ENCODE assay signal across 8 cellular contexts in the genomic region with DNA sequence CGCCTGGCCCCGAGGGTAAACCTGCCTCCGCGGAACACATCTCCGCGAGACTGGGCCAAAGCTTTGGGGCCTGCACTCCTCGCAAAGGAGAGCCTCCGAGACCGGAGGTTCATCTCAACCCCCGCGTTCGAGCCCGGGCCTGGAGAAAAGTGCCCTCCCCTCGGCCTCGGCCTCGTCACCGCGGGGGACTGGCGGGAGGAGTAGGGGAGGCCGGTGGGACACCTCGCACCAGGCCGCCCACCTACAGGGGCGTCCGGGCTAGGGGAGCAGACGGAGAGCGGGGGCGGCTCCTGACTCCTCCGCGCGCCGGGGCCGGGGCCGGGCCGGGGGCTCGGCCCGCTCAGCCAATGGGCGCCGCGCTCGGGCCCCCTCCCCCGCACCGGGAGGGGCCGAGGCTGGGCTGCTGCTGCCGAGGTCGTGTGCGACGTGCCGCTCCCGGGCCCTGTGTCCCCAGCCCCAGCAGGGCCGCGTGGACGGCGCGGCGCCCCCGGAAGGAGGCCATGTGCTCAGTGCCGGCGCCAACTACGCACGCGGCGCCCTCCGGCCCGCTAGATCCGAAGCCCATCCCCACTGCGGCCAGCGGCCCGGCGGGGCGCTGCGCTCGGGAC. TPM values are rescaled to one million over a fixed set of nuclear protein-coding genes. Genes with fewer than 3 reads are reported as not detected.
A peak's percentile ranks its signal among the peaks of the same experiment; 100 is the strongest.
DNase-seq lines count a peak whose midpoint lies in the region; ATAC-seq and TF ChIP-seq lines count a peak whose summit lies in the region.

No MANE protein-coding gene starts in this region.

- H2BK120ac ChIP-seq in IMR-90 (ENCODE audit: low read depth, low read length), result no peak overlapping the region

- in situ Hi-C loops in IMR-90 (cut with MboI; ENCODE audit: low sequenced_read_pairs), result no loop called here

- peak overlapping the region; percentile 35; the same call in 1 of the 2 replicates for H2AK5ac ChIP-seq in IMR-90 (ENCODE audit: low read depth, low read length)

- POLR2A ChIA-PET in IMR-90 (lab: Charles Lee; ENCODE audit: unreplicated experiment), result no interaction called here

- H3K4ac ChIP-seq in IMR-90 (ENCODE audit: low read depth, low read length), result peak overlapping the region; percentile 33; the same call in 1 of the 2 replicates

- CTCF ChIA-PET in IMR-90 (lab: Yijun Ruan, JAX), result interaction anchor here (1.1 kb wide), 1 partner anchor 116 kb away, joined by 4 read pairs; no protein-coding TSS in a partner anchor

- peaks cover 49% of the 10 kb centered on the region for H3K4me1 Mint-ChIP-seq in T-helper 17 cell

- peak overlapping the region; percentile 37 for H3K56ac ChIP-seq in IMR-90 (ENCODE audit: extremely low read depth, insufficient read depth, low read length)

- peak overlapping the region; percentile 83 for H2BK5ac ChIP-seq in IMR-90 (ENCODE audit: low read depth, low read length, poor library complexity, severe bottlenecking)

- H4K20me1 ChIP-seq in IMR-90 (ENCODE audit: insufficient read depth, low read length), result peaks cover 54% of the 10 kb centered on the region

- H3K27ac ChIP-seq in IMR-90 (ENCODE audit: insufficient read depth, low read length), result peak overlapping the region; percentile 89

- no peak overlapping the region for H2BK15ac ChIP-seq in IMR-90 (ENCODE audit: low read depth, low read length)

- WGBS in IMR-90 (ENCODE audit: extremely low coverage in 2 of 2, insufficient read length in 1 of 2), 2 experiments, result 1% methylated on average over 31 of the region's 72 CpGs; no CpG with 5 or more reads in 1 of the 2 experiments

- peaks cover 20 to 54% of the 10 kb centered on the region in 2 experiments for H3K79me1 ChIP-seq in IMR-90 (ENCODE audit: low read depth in 1 of 2, low read length in 2 of 2)

- no peak for TF ChIP-seq POLR2A in IMR-90 (IDR thresholded peaks at IDR 0.05; ENCODE audit: low read depth, low read length)

- no peak overlapping the region; the same call in 1 of the 2 replicates for H3K18ac ChIP-seq in IMR-90 (ENCODE audit: low read depth, low read length)

- peak overlapping the region; percentile 96 for H3K4me2 ChIP-seq in IMR-90 (ENCODE audit: low read depth, low read length)

- H3K9me3 ChIP-seq in IMR-90 (ENCODE audit: control insufficient read depth, insufficient read depth, low read length) (no peaks in the 10 kb centered on the region), T-helper 17 cell (ENCODE audit: control insufficient read depth, low read length, poor library complexity, severe bottlenecking) (no peaks in the 10 kb centered on the region)

- no peak overlapping the region; the same call in 1 of the 2 replicates for H4K91ac ChIP-seq in IMR-90 (ENCODE audit: insufficient read depth, low read depth, low read length)

- H3K9me1 ChIP-seq in IMR-90 (ENCODE audit: insufficient read depth, low read length), result peaks cover 39% of the 10 kb centered on the region

- no peak for TF ChIP-seq RAD21 in IMR-90 (IDR thresholded peaks at IDR 0.05; ENCODE audit: low read length)

- intact Hi-C loops in IMR-90 (cut with micrococcal nuclease), result loop anchor here (1.0 to 2.0 kb wide), 2 partner anchors 33 to 99 kb away; no protein-coding TSS in a partner anchor
- intact Hi-C loops in sciatic nerve (cut with DNase I), result no loop called here

- H3K4me3 Mint-ChIP-seq in T-helper 17 cell, result peak overlapping the region; percentile 95

- peak overlapping the region; percentile 17 for H2AK9ac ChIP-seq in IMR-90 (replicated peaks; ENCODE audit: low read depth, low read length, poor library complexity)

- H3K9ac ChIP-seq in IMR-90 (ENCODE audit: low read depth, low read length), result peak overlapping the region; percentile 90

- peak; percentile 68 for DNase-seq in ELR (ENCODE audit: low read depth)
- DNase-seq in IMR-90, result peak; percentile 40
- peak; percentile 29 to 60 (median 59) for DNase-seq in T-helper 17 cell
- DNase-seq in anterior cingulate cortex (lab: John Stamatoyannopoulos, UW), result peak in 44 of 58 donors; percentile 12 to 79 (median 56)
- peak in 34 of 51 donors; percentile 26 to 77 (median 54) for DNase-seq in hypothalamus (lab: John Stamatoyannopoulos, UW)
- DNase-seq in sciatic nerve (ENCODE audit: low spot score), result peak; percentile 78
- DNase-seq in DMS114 treated with DMSO at 0.1 percent for 48 hours (lab: John Stamatoyannopoulos, UW; ENCODE audit: unreplicated experiment), result no peak

- no peak overlapping the region for H2BK20ac ChIP-seq in IMR-90 (ENCODE audit: low read depth, low read length)

- H3K4me1 ChIP-seq in IMR-90 (ENCODE audit: control insufficient read depth, insufficient read depth, low read length), result peaks cover 43% of the 10 kb centered on the region

- H3K4me3 ChIP-seq in IMR-90 (ENCODE audit: insufficient read depth, low read depth, low read length), result peak overlapping the region; percentile 91

- peak overlapping the region; percentile 91; the same call in 1 of the 2 replicates for H3K23ac ChIP-seq in IMR-90 (ENCODE audit: low read depth, low read length)

- no peak overlapping the region for H4K5ac ChIP-seq in IMR-90 (ENCODE audit: low read depth, low read length)

- H2AFZ ChIP-seq in IMR-90 (replicated peaks; ENCODE audit: low read length, poor library complexity), result peak overlapping the region; percentile 56

- dilution Hi-C loops in IMR-90 (cut with HindIII; ENCODE audit: low sequenced_read_pairs, unreplicated experiment), result no loop called here

- H4K8ac ChIP-seq in IMR-90 (ENCODE audit: low read depth in 2 of 2, low read length in 2 of 2), result no peak overlapping the region

- BruUV-seq in IMR-90 (replicated peaks; lab: Mats Ljungman, UMichigan), result no TSS peak

- 0 out of 2 replicates have a peak overlapping the region, but pooled peaks have one; percentile 31 for H3K14ac ChIP-seq in IMR-90 (replicated peaks; ENCODE audit: low read depth, low read length)

- H3K27me3 ChIP-seq in IMR-90 (ENCODE audit: control insufficient read depth, insufficient read depth, low read length), result no peaks in the 10 kb centered on the region

- H3K36me3 ChIP-seq in IMR-90 (ENCODE audit: control insufficient read depth, insufficient read depth, low read length), result peaks cover 27% of the 10 kb centered on the region

- peaks cover 11% of the 10 kb centered on the region for H3K27me3 Mint-ChIP-seq in T-helper 17 cell

- 0 out of 2 replicates have a peak, but pooled peaks have one; percentile 8 for TF ChIP-seq CTCF in IMR-90 (conservative IDR thresholded peaks at IDR 0.05; ENCODE audit: low read depth, low read length)

- ATAC-seq in GM21529 (IDR thresholded peaks at IDR 0.05; ENCODE audit: unreplicated experiment) (peak; percentile 58), IMR-90 (ENCODE audit: low read depth) (peak; percentile 46), T-helper 17 cell (peak; percentile 35), sciatic nerve (peak; percentile 34)

- peak overlapping the region; percentile 95 for H3K27ac Mint-ChIP-seq in T-helper 17 cell

- H3K36me3 Mint-ChIP-seq in T-helper 17 cell (ENCODE audit: low read depth), result peaks cover 12% of the 10 kb centered on the region

TF ChIP-seq in IMR-90, 13 proteins besides CTCF, POLR2A, EP300 and RAD21:
- no peak for TF ChIP-seq FOS (IDR thresholded peaks at IDR 0.05; ENCODE audit: low read depth, low read length)
- TF ChIP-seq MXI1 (IDR thresholded peaks at IDR 0.05; ENCODE audit: borderline replicate concordance, low read depth, low read length), result peak; percentile 85
- TF ChIP-seq RCOR1 (IDR thresholded peaks at IDR 0.05; ENCODE audit: insufficient replicate concordance, low read length), result no peak
- TF ChIP-seq, protein P1, sequence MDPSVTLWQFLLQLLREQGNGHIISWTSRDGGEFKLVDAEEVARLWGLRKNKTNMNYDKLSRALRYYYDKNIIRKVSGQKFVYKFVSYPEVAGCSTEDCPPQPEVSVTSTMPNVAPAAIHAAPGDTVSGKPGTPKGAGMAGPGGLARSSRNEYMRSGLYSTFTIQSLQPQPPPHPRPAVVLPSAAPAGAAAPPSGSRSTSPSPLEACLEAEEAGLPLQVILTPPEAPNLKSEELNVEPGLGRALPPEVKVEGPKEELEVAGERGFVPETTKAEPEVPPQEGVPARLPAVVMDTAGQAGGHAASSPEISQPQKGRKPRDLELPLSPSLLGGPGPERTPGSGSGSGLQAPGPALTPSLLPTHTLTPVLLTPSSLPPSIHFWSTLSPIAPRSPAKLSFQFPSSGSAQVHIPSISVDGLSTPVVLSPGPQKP (IDR thresholded peaks at IDR 0.05; ENCODE audit: borderline replicate concordance, low read depth, low read length), result no peak
- peak; percentile 67; the same call in 1 of the 2 replicates for TF ChIP-seq MAZ (IDR thresholded peaks at IDR 0.05; ENCODE audit: borderline replicate concordance, low read depth, low read length)
- TF ChIP-seq CHD1 (IDR thresholded peaks at IDR 0.05; ENCODE audit: low read depth, low read length), result no peak
- no peak for TF ChIP-seq MAFK (IDR thresholded peaks at IDR 0.05; ENCODE audit: low read depth, low read length)
- peak; percentile 55 for TF ChIP-seq BHLHE40 (IDR thresholded peaks at IDR 0.05; ENCODE audit: low read depth, low read length)

RNA-seq across cellular contexts. Expression of a gene that starts 0.7 kb away (rescaled TPM):
- total RNA-seq in IMR-90 (2012; rRNA removed) (203 and 395 TPM in 2 replicates), T-helper 17 cell (10 to 100 TPM; 63.7 to 79.0 TPM), sciatic nerve (968 TPM)
- polyA plus RNA-seq in IMR-90 (2012; rRNA removed), result 200 and 208 TPM in 2 replicates
- 557 and 944 TPM in 2 replicates for polyA plus RNA-seq in IMR-90 (2012; cell fraction: cytosol; rRNA removed)
- 202 and 690 TPM in 2 replicates for polyA plus RNA-seq in IMR-90 (2012; cell fraction: nucleus; rRNA removed; ENCODE audit: low replicate concordance)
